Comparison of ENCODE assay signal across 25 cellular contexts in genomic region chr5:95155888-95156287, GRCh38.
"Had no signal": no experiment of that assay in that cellular context is flagged by ENCODE, and none has a peak within 500 bp of the region (broad histone marks: within the 10 kb centered on the region; RNA-seq: fewer than 3 reads in every experiment).

No MANE protein-coding gene starts in this region.

- H3K4me3 ChIP-seq: left lung, lower lobe of right lung, neural progenitor cell, ovary, right atrium auricular region, skin epidermis, stomach, testis, thyroid gland, transverse colon, upper lobe of left lung, vagina had no signal

- H3K9ac ChIP-seq: neural progenitor cell had no signal

- H3K27ac ChIP-seq: left lung, lower lobe of right lung, neural progenitor cell, ovary, right atrium auricular region, skin epidermis, stomach, testis, thyroid gland, transverse colon, upper lobe of left lung, vagina had no signal

- H3K27me3 ChIP-seq: left lung, neural progenitor cell, ovary, right atrium auricular region, stomach, testis, thyroid gland, transverse colon, upper lobe of left lung, vagina had no signal

- H3K9me3 ChIP-seq: left lung, lower lobe of right lung, ovary, right atrium auricular region, stomach, testis, thyroid gland, transverse colon, upper lobe of left lung, vagina had no signal

- H2AFZ ChIP-seq: neural progenitor cell had no signal

- H3K4me1 ChIP-seq: left lung, neural progenitor cell, right atrium auricular region, testis, thyroid gland, transverse colon, upper lobe of left lung, vagina had no signal

- H3K36me3 ChIP-seq: left lung, lower lobe of right lung, neural progenitor cell, ovary, right atrium auricular region, stomach, thyroid gland, transverse colon, upper lobe of left lung, vagina had no signal

- DNase-seq: hypothalamus; immature natural killer cell; kidney; left colon; left lung; lower lobe of right lung; mammary epithelial cell; mesenchymal stem cell; naive thymus-derived CD8-positive, alpha-beta T cell; ovary; stimulated activated CD4-positive, alpha-beta T cell treated with anti-CD3 and anti-CD28 coated beads, Interleukin-12 subunit alpha, Interleukin-12 subunit beta, amount 100 ng/mL, for 4 hours; stimulated activated CD4-positive, alpha-beta T cell treated with anti-CD3 and anti-CD28 coated beads, Interleukin-15, amount 100 ng/mL, for 24 hours; stimulated activated CD4-positive, alpha-beta T cell treated with anti-CD3 and anti-CD28 coated beads, Interleukin-2, amount 100 ng/mL, for 24 hours; stimulated activated CD4-positive, alpha-beta T cell treated with anti-CD3 and anti-CD28 coated beads, Interleukin-4, amount 100 ng/mL, for 1 hour; stimulated activated naive B cell treated with anti-CD40 and anti-IgM and Interleukin-4, amounts not matched to agents 10 μg/mL and 1 μg/mL and 100 μg/mL, for 72 hours; stimulated activated naive CD8-positive, alpha-beta T cell treated with anti-CD3 and anti-CD28 coated beads, Interleukin-15, Interleukin-2, amounts not matched to agents 100 U/mL and 50 U/mL, for 24 hours; stomach; testis; thyroid gland; transverse colon; upper lobe of left lung had no signal

- H3K4me2 ChIP-seq: neural progenitor cell had no signal
